22 cellular contexts compared by ENCODE assay signal in the genomic region with DNA sequence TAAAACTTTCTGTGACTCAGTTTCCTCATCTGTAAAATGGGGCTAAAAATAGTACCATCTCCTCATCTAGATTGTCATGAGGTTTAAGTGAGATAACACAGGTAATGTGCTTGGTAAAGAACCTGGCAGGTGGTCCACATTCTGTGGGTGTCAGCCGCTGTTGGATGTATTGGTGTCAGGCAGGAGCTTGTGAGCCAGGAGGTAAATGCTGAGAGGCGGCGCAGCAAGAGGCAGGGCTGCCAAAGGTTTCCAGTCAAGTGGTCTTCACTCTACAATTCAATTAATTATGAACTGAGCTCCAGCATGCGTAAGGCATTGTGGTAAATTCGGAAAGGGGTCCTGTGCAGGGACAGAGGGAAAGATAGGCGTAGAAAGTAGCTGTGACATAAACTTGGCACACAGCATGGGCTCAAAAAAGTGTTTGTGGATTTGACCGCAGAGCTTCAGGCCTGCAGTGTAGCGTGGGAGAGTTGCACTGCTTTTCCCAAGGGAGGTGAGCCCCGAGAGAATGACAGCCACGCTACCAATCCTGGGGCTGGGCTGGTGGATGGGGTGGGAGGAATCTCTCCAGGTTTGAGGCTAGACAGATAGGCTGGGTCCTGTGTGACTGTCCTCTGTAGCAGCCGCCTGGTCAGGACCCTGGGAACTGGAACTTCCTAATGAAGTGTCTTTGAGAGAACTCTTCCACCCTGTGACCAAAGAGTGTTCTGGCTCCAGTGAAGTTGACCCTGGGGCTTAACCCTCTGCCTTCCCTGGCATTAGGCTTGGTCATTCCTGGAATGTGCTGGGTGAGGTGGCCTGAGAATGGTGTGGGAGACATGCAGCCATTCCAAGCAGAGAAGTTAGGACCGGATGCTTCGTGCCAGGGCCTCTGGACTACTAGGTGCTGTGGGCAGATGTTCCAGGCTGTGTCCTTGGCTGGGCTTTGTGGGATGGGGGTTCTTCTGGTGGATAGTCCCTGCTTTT.
DNase-seq lines count a peak whose midpoint lies in the region; ATAC-seq, FAIRE-seq and TF ChIP-seq lines count a peak whose summit lies in the region.
"Had no signal": no experiment of that assay in that cellular context is flagged by ENCODE, and none has a peak within 500 bp of the region (broad histone marks: within the 10 kb centered on the region; RNA-seq: fewer than 3 reads in every experiment).

No MANE protein-coding gene starts in this region.

- TF ChIP-seq RAD21 in K562 (CRISPR knock-in tag; conservative IDR thresholded peaks at IDR 0.05 in 1 of 2, IDR thresholded peaks at IDR 0.05 in 1 of 2), result no peak

- H3K79me2 ChIP-seq in K562 (ENCODE audit: control insufficient read depth, insufficient read depth, low read length), result no peaks in the 10 kb centered on the region

- no peak overlapping the region for H3K27ac ChIP-seq in K562 (ENCODE audit: extremely low read depth, low read depth, low read length)
- peak overlapping the region; percentile 74 for H3K27ac ChIP-seq in left ventricle myocardium inferior (replicated peaks)
- no peak overlapping the region for H3K27ac ChIP-seq in caudate nucleus (ENCODE audit: low read depth, low read length)
- H3K27ac ChIP-seq: GM23248, skin epidermis had no signal

- no peak overlapping the region for H2AFZ ChIP-seq in K562 (ENCODE audit: low read depth, low read length)
- H2AFZ ChIP-seq: GM23248 had no signal

- H3K27me3 Mint-ChIP-seq in Calu3 (ENCODE audit: unreplicated experiment), result peaks cover 100% of the 10 kb centered on the region

- TF ChIP-seq CTCF in K562 (IDR thresholded peaks at IDR 0.05 in 2 of 3, conservative IDR thresholded peaks at IDR 0.05 in 1 of 3; ENCODE audit: insufficient read depth in 2 of 3, low read depth in 1 of 3, low read length in 3 of 3) (no peak), left ventricle myocardium inferior (IDR thresholded peaks at IDR 0.05; ENCODE audit: borderline replicate concordance) (no peak), Calu3 (IDR thresholded peaks at IDR 0.05; ENCODE audit: unreplicated experiment) (no peak)

- H3K4me2 ChIP-seq in K562 (ENCODE audit: insufficient read depth, low read length), result no peak overlapping the region

- DNase-seq in K562 (ENCODE audit: extremely low read depth in 1 of 4, low spot score in 3 of 4), result no peak
- peak; percentile 31 for DNase-seq in left ventricle myocardium inferior
- no peak for DNase-seq in sciatic nerve (ENCODE audit: low spot score)
- no peak for DNase-seq in H7
- no peak for DNase-seq in caudate nucleus (lab: John Stamatoyannopoulos, UW)
- DNase-seq in NCI-H2171 treated with DMSO at 0.1 percent for 48 hours (lab: John Stamatoyannopoulos, UW), result no peak
- no peak for DNase-seq in Calu3
- DNase-seq: activated CD4-positive, CD25-positive, alpha-beta regulatory T cell; activated CD8-positive, alpha-beta memory T cell treated with anti-CD3 and anti-CD28 coated beads, Interleukin-2, amount 50 U/mL, for 48 hours; C1 segment of cervical spinal cord; effector CD4-positive, alpha-beta T cell; EL; GM23248; MM.1S; naive thymus-derived CD4-positive, alpha-beta T cell; NCI-H226; OCI-M1 had no signal

- ATAC-seq in GM21619 (IDR thresholded peaks at IDR 0.05; ENCODE audit: unreplicated experiment) (peak; percentile 56), K562 (no peak), sciatic nerve (peak; percentile 29)
- ATAC-seq: naive thymus-derived CD4-positive, alpha-beta T cell had no signal

- no TSS peak for BruUV-seq in K562 (replicated peaks; lab: Mats Ljungman, UMichigan)
- BruUV-seq in Calu3 (replicated peaks; lab: Mats Ljungman, UMichigan), result no TSS peak

- FAIRE-seq in K562 (lab: Jason Lieb, UNC), result no peak
- FAIRE-seq: frontal cortex, islet of Langerhans had no signal

- in situ Hi-C loops in K562 (cut with MboI), result no loop called here

- H3K9me3 ChIP-seq in K562 (replicated peaks; ENCODE audit: control insufficient read depth, insufficient read depth, low read depth, low read length), result no peaks in the 10 kb centered on the region
- H3K9me3 ChIP-seq in left ventricle myocardium inferior (replicated peaks), result no peaks in the 10 kb centered on the region

- TF ChIP-seq EP300 in K562 (IDR thresholded peaks at IDR 0.05; ENCODE audit: low read length), result no peak

- H3K36me3 ChIP-seq in K562 (ENCODE audit: control insufficient read depth, insufficient read depth, low read length) (no peaks in the 10 kb centered on the region), left ventricle myocardium inferior (no peaks in the 10 kb centered on the region), H7 (replicated peaks; ENCODE audit: control insufficient read depth, insufficient read depth, low read length) (no peaks in the 10 kb centered on the region)

- no peak overlapping the region for H3K27ac Mint-ChIP-seq in Calu3 (ENCODE audit: unreplicated experiment)
- H3K27ac Mint-ChIP-seq: activated naive CD8-positive, alpha-beta T cell; naive thymus-derived CD4-positive, alpha-beta T cell had no signal

- H3K9me3 Mint-ChIP-seq in Calu3 (ENCODE audit: low read depth, unreplicated experiment), result no peaks in the 10 kb centered on the region
- H3K9me3 Mint-ChIP-seq: naive thymus-derived CD4-positive, alpha-beta T cell had no signal

- TF ChIP-seq POLR2A in K562 (conservative IDR thresholded peaks at IDR 0.05), result no peak

- H3K36me3 Mint-ChIP-seq in Calu3 (ENCODE audit: insufficient read depth, unreplicated experiment), result no peaks in the 10 kb centered on the region
- H3K36me3 Mint-ChIP-seq: activated naive CD8-positive, alpha-beta T cell; naive thymus-derived CD4-positive, alpha-beta T cell had no signal

- CTCF ChIA-PET in K562 (lab: Yijun Ruan, JAX; ENCODE audit: low intra/inter-chr PET ratio), result no interaction called here
- CTCF ChIA-PET in Calu3 (lab: Charles Lee), result no interaction called here

- H3K27me3 ChIP-seq in K562 (ENCODE audit: control insufficient read depth in 2 of 2, insufficient read depth in 2 of 2, low read length in 2 of 2) (peaks cover 65 to 89% of the 10 kb centered on the region in 2 experiments), left ventricle myocardium inferior (ENCODE audit: low read depth) (no peaks in the 10 kb centered on the region), H7 (ENCODE audit: control insufficient read depth, insufficient read depth, low read length) (peaks cover 4% of the 10 kb centered on the region)

- no peaks in the 10 kb centered on the region; the same call in 1 of the 2 replicates for H4K20me1 ChIP-seq in K562 (replicated peaks; ENCODE audit: control insufficient read depth, insufficient read depth, low read length)

- intact Hi-C loops in K562 (cut with micrococcal nuclease), result no loop called here
- intact Hi-C loops in left ventricle myocardium inferior (cut with micrococcal nuclease), result no loop called here
- intact Hi-C loops in sciatic nerve (cut with DNase I), result no loop called here
- intact Hi-C loops in Calu3 (cut with micrococcal nuclease; ENCODE audit: unreplicated experiment), result no loop called here

- H3K4me3 Mint-ChIP-seq in Calu3 (ENCODE audit: low read depth, unreplicated experiment), result no peak overlapping the region
- H3K4me3 Mint-ChIP-seq: activated naive CD8-positive, alpha-beta T cell; naive thymus-derived CD4-positive, alpha-beta T cell had no signal

- H3K4me1 ChIP-seq in K562 (replicated peaks in 1 of 2; ENCODE audit: control insufficient read depth in 2 of 2, insufficient read depth in 2 of 2, low read length in 2 of 2), result no peaks in the 10 kb centered on the region
- H3K4me1 ChIP-seq in left ventricle myocardium inferior, result peaks cover 65% of the 10 kb centered on the region

- no peak overlapping the region for H3K4me3 ChIP-seq in K562
- H3K4me3 ChIP-seq in left ventricle myocardium inferior, result no peak overlapping the region
- H3K4me3 ChIP-seq in H7 (ENCODE audit: insufficient read depth, low read depth, low read length), result no peak overlapping the region
- H3K4me3 ChIP-seq: GM23248, skin epidermis had no signal

- POLR2A ChIA-PET in K562 (lab: Yijun Ruan, JAX), result interaction anchor here (0.9 to 1.9 kb wide), 2 partner anchors 10 to 20 kb away, joined by 4 to 5 read pairs; no protein-coding TSS in a partner anchor

- H3K9ac ChIP-seq in K562 (ENCODE audit: insufficient read depth in 1 of 2, low read depth in 2 of 2, low read length in 2 of 2), result no peak overlapping the region
- H3K9ac ChIP-seq: GM23248 had no signal

- H3K9me1 ChIP-seq in K562 (ENCODE audit: control insufficient read depth, insufficient read depth, low read length), result no peaks in the 10 kb centered on the region

- 2% methylated on average over 13 of the region's 13 CpGs for WGBS in K562 (ENCODE audit: insufficient coverage, low coverage, missing lambda C conversion rate)

- no peaks in the 10 kb centered on the region for H3K4me1 Mint-ChIP-seq in Calu3 (ENCODE audit: low read depth, unreplicated experiment)
- H3K4me1 Mint-ChIP-seq: naive thymus-derived CD4-positive, alpha-beta T cell had no signal

TF ChIP-seq in K562, 482 proteins besides CTCF, POLR2A, EP300 and RAD21 (continues in another document):
- TF ChIP-seq ZNF584 (CRISPR knock-in tag; IDR thresholded peaks at IDR 0.05; ENCODE audit: low read depth) (no peak), CBX5 (IDR thresholded peaks at IDR 0.05; ENCODE audit: borderline replicate concordance, low read depth) (no peak), KLF6 (CRISPR knock-in tag; IDR thresholded peaks at IDR 0.05; ENCODE audit: borderline replicate concordance) (no peak)
- TF ChIP-seq, protein P1, sequence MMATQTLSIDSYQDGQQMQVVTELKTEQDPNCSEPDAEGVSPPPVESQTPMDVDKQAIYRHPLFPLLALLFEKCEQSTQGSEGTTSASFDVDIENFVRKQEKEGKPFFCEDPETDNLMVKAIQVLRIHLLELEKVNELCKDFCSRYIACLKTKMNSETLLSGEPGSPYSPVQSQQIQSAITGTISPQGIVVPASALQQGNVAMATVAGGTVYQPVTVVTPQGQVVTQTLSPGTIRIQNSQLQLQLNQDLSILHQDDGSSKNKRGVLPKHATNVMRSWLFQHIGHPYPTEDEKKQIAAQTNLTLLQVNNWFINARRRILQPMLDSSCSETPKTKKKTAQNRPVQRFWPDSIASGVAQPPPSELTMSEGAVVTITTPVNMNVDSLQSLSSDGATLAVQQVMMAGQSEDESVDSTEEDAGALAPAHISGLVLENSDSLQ (IDR thresholded peaks at IDR 0.05), result peak; percentile 36; the same call in 1 of the 2 replicates
- TF ChIP-seq, protein P2, sequence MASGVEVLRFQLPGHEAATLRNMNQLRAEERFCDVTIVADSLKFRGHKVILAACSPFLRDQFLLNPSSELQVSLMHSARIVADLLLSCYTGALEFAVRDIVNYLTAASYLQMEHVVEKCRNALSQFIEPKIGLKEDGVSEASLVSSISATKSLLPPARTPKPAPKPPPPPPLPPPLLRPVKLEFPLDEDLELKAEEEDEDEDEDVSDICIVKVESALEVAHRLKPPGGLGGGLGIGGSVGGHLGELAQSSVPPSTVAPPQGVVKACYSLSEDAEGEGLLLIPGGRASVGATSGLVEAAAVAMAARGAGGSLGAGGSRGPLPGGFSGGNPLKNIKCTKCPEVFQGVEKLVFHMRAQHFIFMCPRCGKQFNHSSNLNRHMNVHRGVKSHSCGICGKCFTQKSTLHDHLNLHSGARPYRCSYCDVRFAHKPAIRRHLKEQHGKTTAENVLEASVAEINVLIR (CRISPR knock-in tag; IDR thresholded peaks at IDR 0.05), result no peak
- TF ChIP-seq, protein P3, sequence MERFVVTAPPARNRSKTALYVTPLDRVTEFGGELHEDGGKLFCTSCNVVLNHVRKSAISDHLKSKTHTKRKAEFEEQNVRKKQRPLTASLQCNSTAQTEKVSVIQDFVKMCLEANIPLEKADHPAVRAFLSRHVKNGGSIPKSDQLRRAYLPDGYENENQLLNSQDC (CRISPR knock-in tag; IDR thresholded peaks at IDR 0.05), result no peak
